In genomic region chr11:110079726-110080125, GRCh38 we compare ENCODE assay signal across 24 cellular contexts.
"Had no signal": no experiment of that assay in that cellular context is flagged by ENCODE, and none has a peak within 500 bp of the region (broad histone marks: within the 10 kb centered on the region; RNA-seq: fewer than 3 reads in every experiment).

No MANE protein-coding gene starts in this region.

- H3K4me1 ChIP-seq: ascending aorta, SJCRH30 had no signal

- DNase-seq: activated CD4-positive, alpha-beta T cell treated with anti-CD3 and anti-CD28 coated beads for 4 hours; activated CD4-positive, alpha-beta T cell treated with anti-CD3 and anti-CD28 coated beads, Interleukin-2, amount 50 U/mL, for 4 hours; activated CD8-positive, alpha-beta memory T cell treated with anti-CD3 and anti-CD28 coated beads, Interleukin-2, amount 50 U/mL, for 48 hours; activated CD8-positive, alpha-beta T cell treated with anti-CD3 and anti-CD28 coated beads, Interleukin-2, amount 10 ng/mL, durations not matched to agents 7 days and 5 days; activated effector memory CD4-positive, alpha-beta T cell treated with Interleukin-2 at 50 U/mL for 16 hours; activated naive CD4-positive, alpha-beta T cell; activated T-cell treated with anti-CD3 and anti-CD28 coated beads, Interleukin-2, amount 50 U/mL, for 1 hour; amniotic stem cell; body of pancreas; MG63; NCI-H1105; NCI-H1436; NCI-H1694 treated with DMSO at 0.1 percent for 48 hours; NCI-H2029 treated with DMSO at 0.1 percent for 48 hours; NCI-H510A treated with DMSO at 0.1 percent for 48 hours; Peyer's patch; Right ventricle myocardium superior; SJCRH30; SK-N-SH; T-helper 1 cell; WERI-Rb-1 had no signal

- H3K27me3 ChIP-seq: ascending aorta, body of pancreas, MG63, Peyer's patch, SJCRH30 had no signal

- ATAC-seq: activated CD8-positive, alpha-beta T cell treated with anti-CD3 and anti-CD28 coated beads, Interleukin-2, amount 10 ng/mL, durations not matched to agents 7 days and 5 days; body of pancreas had no signal

- H3K9ac ChIP-seq: KMS-11, SK-N-SH had no signal

- H3K4me2 ChIP-seq: KMS-11, SK-N-SH had no signal

- H3K9me3 ChIP-seq: ascending aorta, body of pancreas, MG63, Peyer's patch, SJCRH30, SK-N-SH had no signal

- H3K27ac ChIP-seq: ascending aorta, body of pancreas, KMS-11, Peyer's patch, RWPE1, SJCRH30, WERI-Rb-1 had no signal

- H3K4me3 ChIP-seq: ascending aorta, body of pancreas, MG63, Peyer's patch, SJCRH30 had no signal

- H3K36me3 ChIP-seq: ascending aorta, MG63, Peyer's patch, SJCRH30, WERI-Rb-1 had no signal
